25 cellular contexts compared by ENCODE assay signal in genomic region chr9:133728856-133729645, GRCh38.
"Had no signal": no experiment of that assay in that cellular context is flagged by ENCODE, and none has a peak within 500 bp of the region (broad histone marks: within the 10 kb centered on the region; RNA-seq: fewer than 3 reads in every experiment).

No MANE protein-coding gene starts in this region.

- H3K27ac Mint-ChIP-seq: activated CD8-positive, alpha-beta T cell treated with anti-CD3 and anti-CD28 coated beads for 36 hours; activated naive CD8-positive, alpha-beta T cell; effector memory CD8-positive, alpha-beta T cell; memory B cell; nephron had no signal

- DNase-seq: activated CD8-positive, alpha-beta T cell treated with anti-CD3 and anti-CD28 coated beads for 36 hours; activated naive CD4-positive, alpha-beta T cell; activated T-cell treated with anti-CD3 and anti-CD28 coated beads, Interleukin-2, amount 50 U/mL, for 1 hour; brain microvascular endothelial cell; central memory CD4-positive, alpha-beta T cell; effector memory CD8-positive, alpha-beta T cell; gastrocnemius medialis; hypothalamus; left cardiac atrium; nucleus accumbens; retina; stimulated activated CD4-positive, alpha-beta T cell treated with anti-CD3 and anti-CD28 coated beads, Interleukin-4, amount 100 ng/mL, for 4 hours; stimulated activated naive CD8-positive, alpha-beta T cell treated with anti-CD3 and anti-CD28 coated beads, Interleukin-15, Interleukin-2, amounts not matched to agents 100 U/mL and 50 U/mL, for 24 hours; substantia nigra; T-helper 2 cell had no signal

- H3K27ac ChIP-seq: adrenal gland, ascending aorta, brain microvascular endothelial cell, gastrocnemius medialis, tibial artery had no signal

- H3K27me3 ChIP-seq: adrenal gland, ascending aorta, brain microvascular endothelial cell had no signal

- H3K36me3 ChIP-seq: adrenal gland, ascending aorta, brain microvascular endothelial cell, gastrocnemius medialis, tibial artery had no signal

- FAIRE-seq: endothelial cell of umbilical vein, islet of Langerhans, urothelium cell line had no signal

- H3K9me3 Mint-ChIP-seq: activated CD8-positive, alpha-beta T cell treated with anti-CD3 and anti-CD28 coated beads for 36 hours; effector memory CD8-positive, alpha-beta T cell; memory B cell; nephron had no signal

- H3K36me3 Mint-ChIP-seq: activated naive CD8-positive, alpha-beta T cell; memory B cell had no signal

- H3K4me3 ChIP-seq: adrenal gland, ascending aorta, gastrocnemius medialis, tibial artery had no signal

- H3K4me1 ChIP-seq: adrenal gland, ascending aorta, gastrocnemius medialis, tibial artery had no signal

- H3K4me1 Mint-ChIP-seq: nephron had no signal

- H3K27me3 Mint-ChIP-seq: activated CD8-positive, alpha-beta T cell treated with anti-CD3 and anti-CD28 coated beads for 36 hours had no signal

- H3K4me3 Mint-ChIP-seq: activated CD8-positive, alpha-beta T cell treated with anti-CD3 and anti-CD28 coated beads for 36 hours; activated naive CD8-positive, alpha-beta T cell; effector memory CD8-positive, alpha-beta T cell; memory B cell; nephron had no signal

- H3K9me3 ChIP-seq: adrenal gland, ascending aorta, gastrocnemius medialis, tibial artery had no signal

- ATAC-seq: activated CD8-positive, alpha-beta T cell treated with anti-CD3 and anti-CD28 coated beads for 36 hours; effector memory CD8-positive, alpha-beta T cell; esophagus mucosa; gastrocnemius medialis; left cardiac atrium had no signal
